22 cellular contexts compared by ENCODE assay signal in the genomic region with DNA sequence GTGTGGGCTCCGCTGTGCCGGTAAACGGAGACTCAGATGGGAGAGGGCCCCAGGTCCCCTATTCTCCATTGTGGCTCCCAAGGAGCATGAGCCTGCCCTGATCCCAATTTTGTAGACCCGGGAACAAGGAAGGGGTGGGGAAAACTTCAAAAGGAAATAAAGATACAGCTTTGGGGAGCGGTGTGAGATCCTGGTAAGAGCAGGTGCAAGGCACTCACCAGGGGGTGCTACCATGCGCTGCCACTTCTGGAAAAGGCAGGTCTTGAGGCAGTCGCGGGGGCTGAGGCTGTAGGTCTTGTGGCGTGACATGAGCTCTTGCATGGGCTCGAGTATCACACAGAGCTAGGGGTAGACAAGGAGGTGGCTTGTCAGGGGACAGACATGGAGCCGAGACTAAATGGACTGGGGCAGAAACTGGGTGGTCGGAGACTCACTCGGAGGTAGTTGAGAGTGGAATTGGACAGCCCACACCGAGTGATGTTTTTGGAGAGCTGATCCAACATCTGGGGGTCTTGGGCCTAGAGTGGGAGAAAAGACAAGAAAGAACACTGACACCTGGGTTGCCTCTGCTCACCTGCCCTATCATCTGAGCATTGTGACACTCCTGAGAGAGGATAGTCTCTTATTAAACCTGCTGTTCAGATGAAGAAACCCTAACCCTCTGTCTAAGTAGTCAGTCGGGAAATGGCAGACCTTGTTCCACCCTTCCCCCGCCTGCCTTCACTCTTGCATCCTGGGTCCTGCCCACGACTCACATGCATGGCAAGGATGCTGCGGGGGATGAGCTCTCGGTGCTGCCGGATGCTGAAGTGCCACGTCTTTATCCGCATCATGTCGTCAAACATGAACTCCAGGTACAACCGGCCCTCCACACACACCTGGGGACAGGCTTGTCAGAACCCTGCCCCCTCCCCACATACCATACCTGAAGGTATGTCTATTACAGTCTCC. TPM values are rescaled to one million over a fixed set of nuclear protein-coding genes. Genes with fewer than 3 reads are reported as not detected.
DNase-seq lines count a peak whose midpoint lies in the region; ATAC-seq and TF ChIP-seq lines count a peak whose summit lies in the region.
"Had no signal": no experiment of that assay in that cellular context is flagged by ENCODE, and none has a peak within 500 bp of the region (broad histone marks: within the 10 kb centered on the region; RNA-seq: fewer than 3 reads in every experiment).

No MANE protein-coding gene starts in this region.

- no peak for ATAC-seq in stimulated activated effector memory CD8-positive, alpha-beta T cell treated with anti-CD3 and anti-CD28 coated beads, Interleukin-12 subunit alpha, Interleukin-12 subunit beta, amount 100 ng/mL, for 72 hours
- no peak for ATAC-seq in HG02610 (IDR thresholded peaks at IDR 0.05; ENCODE audit: unreplicated experiment)
- ATAC-seq: activated naive CD4-positive, alpha-beta T cell treated with anti-CD3 and anti-CD28 coated beads, Interleukin-2, amount 50 U/mL, for 72 hours; activated T-helper 17 cell treated with anti-CD3 and anti-CD28 coated beads, Interleukin-2, amount 50 U/mL, for 72 hours; SK-N-SH treated with all-trans-retinoic acid at 6 μM for 48 hours; stimulated activated memory B cell treated with anti-CD40 and anti-IgM and Interleukin-4, amounts not matched to agents 10 μg/mL and 1 μg/mL and 100 μg/mL, for 72 hours had no signal

- H3K27me3 Mint-ChIP-seq in activated naive CD8-positive, alpha-beta T cell = no peaks in the 10 kb centered on the region
- no peaks in the 10 kb centered on the region for H3K27me3 Mint-ChIP-seq in activated naive CD8-positive, alpha-beta T cell treated with anti-CD3 and anti-CD28 coated beads for 36 hours
- peaks cover 14% of the 10 kb centered on the region for H3K27me3 Mint-ChIP-seq in glutamatergic neuron (ENCODE audit: unreplicated experiment)
- H3K27me3 Mint-ChIP-seq: activated T-helper 17 cell treated with anti-CD3 and anti-CD28 coated beads, Interleukin-2, amount 50 U/mL, for 72 hours; central memory CD8-positive, alpha-beta T cell; stimulated activated memory B cell treated with anti-CD40 and anti-IgM and Interleukin-4, amounts not matched to agents 10 μg/mL and 1 μg/mL and 100 μg/mL, for 72 hours had no signal

- H3K4me1 Mint-ChIP-seq in activated naive CD8-positive, alpha-beta T cell (ENCODE audit: low read depth) = peaks cover 35% of the 10 kb centered on the region
- peaks cover 26% of the 10 kb centered on the region for H3K4me1 Mint-ChIP-seq in activated naive CD8-positive, alpha-beta T cell treated with anti-CD3 and anti-CD28 coated beads for 36 hours
- H3K4me1 Mint-ChIP-seq in glutamatergic neuron (ENCODE audit: low read depth, unreplicated experiment) = peaks cover 28% of the 10 kb centered on the region
- H3K4me1 Mint-ChIP-seq in stimulated activated effector memory CD8-positive, alpha-beta T cell treated with anti-CD3 and anti-CD28 coated beads, Interleukin-12 subunit alpha, Interleukin-12 subunit beta, amount 100 ng/mL, for 72 hours = peaks cover 46% of the 10 kb centered on the region

- no peak for DNase-seq in activated naive CD8-positive, alpha-beta T cell treated with anti-CD3 and anti-CD28 coated beads for 36 hours
- no peak for DNase-seq in glutamatergic neuron
- no peak for DNase-seq in stimulated activated effector memory CD8-positive, alpha-beta T cell treated with anti-CD3 and anti-CD28 coated beads, Interleukin-12 subunit alpha, Interleukin-12 subunit beta, amount 100 ng/mL, for 72 hours (ENCODE audit: low spot score in 2 of 2)
- no peak for DNase-seq in SK-N-DZ (ENCODE audit: low spot score)
- DNase-seq: activated CD4-positive, alpha-beta T cell treated with anti-CD3 and anti-CD28 coated beads, Interleukin-2, amount 50 U/mL, for 1 hour; AML-193; GF-D8; KBM-7; kidney glomerular epithelial cell; MG63; NCI-H2081 treated with DMSO at 0.1 percent for 48 hours; NCI-H82; occipital lobe; RPMI8226 had no signal

- no peak overlapping the region for H3K4me3 Mint-ChIP-seq in activated naive CD8-positive, alpha-beta T cell
- H3K4me3 Mint-ChIP-seq in activated naive CD8-positive, alpha-beta T cell treated with anti-CD3 and anti-CD28 coated beads for 36 hours = no peak overlapping the region
- peak overlapping the region; percentile 32 for H3K4me3 Mint-ChIP-seq in glutamatergic neuron (ENCODE audit: unreplicated experiment)
- H3K4me3 Mint-ChIP-seq in stimulated activated effector memory CD8-positive, alpha-beta T cell treated with anti-CD3 and anti-CD28 coated beads, Interleukin-12 subunit alpha, Interleukin-12 subunit beta, amount 100 ng/mL, for 72 hours = no peak overlapping the region
- H3K4me3 Mint-ChIP-seq: activated T-helper 17 cell treated with anti-CD3 and anti-CD28 coated beads, Interleukin-2, amount 50 U/mL, for 72 hours; central memory CD8-positive, alpha-beta T cell; stimulated activated memory B cell treated with anti-CD40 and anti-IgM and Interleukin-4, amounts not matched to agents 10 μg/mL and 1 μg/mL and 100 μg/mL, for 72 hours; T-helper 2 cell treated with Interferon-gamma antibody and Interleukin-4, amounts not matched to agents 5 μg/mL and 100 μg/mL, for 36 hours had no signal

- H3K36me3 Mint-ChIP-seq in activated naive CD8-positive, alpha-beta T cell = peaks cover 4% of the 10 kb centered on the region
- peaks cover 29% of the 10 kb centered on the region for H3K36me3 Mint-ChIP-seq in activated naive CD8-positive, alpha-beta T cell treated with anti-CD3 and anti-CD28 coated beads for 36 hours
- H3K36me3 Mint-ChIP-seq in glutamatergic neuron (ENCODE audit: unreplicated experiment) = peaks cover 6% of the 10 kb centered on the region
- peaks cover 86% of the 10 kb centered on the region for H3K36me3 Mint-ChIP-seq in stimulated activated effector memory CD8-positive, alpha-beta T cell treated with anti-CD3 and anti-CD28 coated beads, Interleukin-12 subunit alpha, Interleukin-12 subunit beta, amount 100 ng/mL, for 72 hours

- peak overlapping the region; percentile 1 for H3K27ac Mint-ChIP-seq in activated naive CD8-positive, alpha-beta T cell
- no peak overlapping the region for H3K27ac Mint-ChIP-seq in activated naive CD8-positive, alpha-beta T cell treated with anti-CD3 and anti-CD28 coated beads for 36 hours
- peak overlapping the region; percentile 38 for H3K27ac Mint-ChIP-seq in glutamatergic neuron (ENCODE audit: unreplicated experiment)
- peak overlapping the region; percentile 61 for H3K27ac Mint-ChIP-seq in stimulated activated effector memory CD8-positive, alpha-beta T cell treated with anti-CD3 and anti-CD28 coated beads, Interleukin-12 subunit alpha, Interleukin-12 subunit beta, amount 100 ng/mL, for 72 hours
- H3K27ac Mint-ChIP-seq: activated T-helper 17 cell treated with anti-CD3 and anti-CD28 coated beads, Interleukin-2, amount 50 U/mL, for 72 hours; stimulated activated memory B cell treated with anti-CD40 and anti-IgM and Interleukin-4, amounts not matched to agents 10 μg/mL and 1 μg/mL and 100 μg/mL, for 72 hours; T-helper 2 cell treated with Interferon-gamma antibody and Interleukin-4, amounts not matched to agents 5 μg/mL and 100 μg/mL, for 36 hours had no signal

- no peaks in the 10 kb centered on the region for H3K9me3 Mint-ChIP-seq in activated naive CD8-positive, alpha-beta T cell (ENCODE audit: low read depth)
- H3K9me3 Mint-ChIP-seq in activated naive CD8-positive, alpha-beta T cell treated with anti-CD3 and anti-CD28 coated beads for 36 hours = no peaks in the 10 kb centered on the region
- peaks cover 11% of the 10 kb centered on the region for H3K9me3 Mint-ChIP-seq in glutamatergic neuron (ENCODE audit: unreplicated experiment)
- no peaks in the 10 kb centered on the region for H3K9me3 Mint-ChIP-seq in stimulated activated effector memory CD8-positive, alpha-beta T cell treated with anti-CD3 and anti-CD28 coated beads, Interleukin-12 subunit alpha, Interleukin-12 subunit beta, amount 100 ng/mL, for 72 hours
- H3K9me3 Mint-ChIP-seq: activated naive CD4-positive, alpha-beta T cell treated with anti-CD3 and anti-CD28 coated beads, Interleukin-2, amount 50 U/mL, for 72 hours; activated T-helper 17 cell treated with anti-CD3 and anti-CD28 coated beads, Interleukin-2, amount 50 U/mL, for 72 hours; central memory CD8-positive, alpha-beta T cell; stimulated activated memory B cell treated with anti-CD40 and anti-IgM and Interleukin-4, amounts not matched to agents 10 μg/mL and 1 μg/mL and 100 μg/mL, for 72 hours; T-helper 2 cell treated with Interferon-gamma antibody and Interleukin-4, amounts not matched to agents 5 μg/mL and 100 μg/mL, for 36 hours had no signal

- TF ChIP-seq CTCF in glutamatergic neuron (IDR thresholded peaks at IDR 0.05; ENCODE audit: partially characterized antibody, unreplicated experiment) = no peak

RNA-seq across cellular contexts. Expression of a gene that starts 10.7 kb away (rescaled TPM):
- total RNA-seq in activated naive CD8-positive, alpha-beta T cell treated with anti-CD3 and anti-CD28 coated beads for 36 hours = 10 to 100 TPM; 68.0 to 71.5 TPM
- 310 TPM for total RNA-seq in glutamatergic neuron (ENCODE audit: unreplicated experiment)
- 61.6 and 73.8 TPM in 2 replicates for polyA plus RNA-seq in SK-N-DZ (2014; cell fraction: cytosol; rRNA removed)
- polyA plus RNA-seq in SK-N-DZ (2014; cell fraction: nucleus; rRNA removed) = 187 and 202 TPM in 2 replicates

RNA-seq across cellular contexts. Expression of a gene that starts 23.4 kb away (rescaled TPM):
- total RNA-seq in activated naive CD8-positive, alpha-beta T cell treated with anti-CD3 and anti-CD28 coated beads for 36 hours = 100 to 1,000 TPM; 104 to 111 TPM
- 21.6 TPM for total RNA-seq in glutamatergic neuron (ENCODE audit: unreplicated experiment)
- polyA plus RNA-seq in SK-N-DZ (2014; cell fraction: cytosol; rRNA removed) = 27.8 and 39.6 TPM in 2 replicates
- 51.7 and 69.3 TPM in 2 replicates for polyA plus RNA-seq in SK-N-DZ (2014; cell fraction: nucleus; rRNA removed)

RNA-seq across cellular contexts. Expression of a gene that starts 42.7 kb away (rescaled TPM):
- 100 to 1,000 TPM; 337 to 346 TPM for total RNA-seq in activated naive CD8-positive, alpha-beta T cell treated with anti-CD3 and anti-CD28 coated beads for 36 hours
- 59.5 TPM for total RNA-seq in glutamatergic neuron (ENCODE audit: unreplicated experiment)
- 108 and 127 TPM in 2 replicates for polyA plus RNA-seq in SK-N-DZ (2014; cell fraction: cytosol; rRNA removed)
- 66.8 and 109 TPM in 2 replicates for polyA plus RNA-seq in SK-N-DZ (2014; cell fraction: nucleus; rRNA removed)

RNA-seq across cellular contexts. Expression of a gene that starts 44.3 kb away (rescaled TPM):
- total RNA-seq in activated naive CD8-positive, alpha-beta T cell treated with anti-CD3 and anti-CD28 coated beads for 36 hours = 10 to 100 TPM; 21.2 to 21.3 TPM
- total RNA-seq in glutamatergic neuron (ENCODE audit: unreplicated experiment) = 22.1 TPM
- polyA plus RNA-seq in SK-N-DZ (2014; cell fraction: cytosol; rRNA removed) = 22.2 and 23.3 TPM in 2 replicates
- 11.3 and 15.6 TPM in 2 replicates for polyA plus RNA-seq in SK-N-DZ (2014; cell fraction: nucleus; rRNA removed)

RNA-seq across cellular contexts. Expression of a gene that starts 53.5 kb away (rescaled TPM):
- 10 to 100 TPM; 21.5 to 21.9 TPM for total RNA-seq in activated naive CD8-positive, alpha-beta T cell treated with anti-CD3 and anti-CD28 coated beads for 36 hours
- 48.1 TPM for total RNA-seq in glutamatergic neuron (ENCODE audit: unreplicated experiment)
- polyA plus RNA-seq in SK-N-DZ (2014; cell fraction: cytosol; rRNA removed) = 4.0 and 6.6 TPM in 2 replicates
- polyA plus RNA-seq in SK-N-DZ (2014; cell fraction: nucleus; rRNA removed) = 10.2 and 174 TPM in 2 replicates
